Comparison of ENCODE assay signal across 10 cellular contexts in genomic region chr17:69047368-69048263, GRCh38. TPM values are rescaled to one million over a fixed set of nuclear protein-coding genes. Genes with fewer than 3 reads are reported as not detected.
DNase-seq lines count a peak whose midpoint lies in the region; ATAC-seq, FAIRE-seq and TF ChIP-seq lines count a peak whose summit lies in the region.
"Had no signal": no experiment of that assay in that cellular context is flagged by ENCODE, and none has a peak within 500 bp of the region (broad histone marks: within the 10 kb centered on the region; RNA-seq: fewer than 3 reads in every experiment).

No MANE protein-coding gene starts in this region.

- H3K4me2 ChIP-seq in astrocyte (ENCODE audit: low read length) (peak overlapping the region; percentile 64), smooth muscle cell (peak overlapping the region; percentile 41)

- H3K27me3 Mint-ChIP-seq in astrocyte (ENCODE audit: low read depth, unreplicated experiment): no peaks in the 10 kb centered on the region

- 36% methylated on average over 3 of the region's 3 CpGs for WGBS in smooth muscle cell (ENCODE audit: low lambda C conversion rate)

- no peak for FAIRE-seq in astrocyte (lab: Jason Lieb, UNC)
- FAIRE-seq: GM19239 had no signal

- no peak overlapping the region for H3K27ac ChIP-seq in HEK293 (ENCODE audit: extremely low read depth, low read depth, low read length)
- peak overlapping the region; percentile 50 for H3K27ac ChIP-seq in astrocyte (ENCODE audit: low read depth, low read length)
- peak overlapping the region; percentile 20 for H3K27ac ChIP-seq in smooth muscle cell (ENCODE audit: low read depth)

- H4K20me1 ChIP-seq in astrocyte (ENCODE audit: insufficient read depth, low read length) (no peaks in the 10 kb centered on the region), smooth muscle cell (ENCODE audit: low read depth) (no peaks in the 10 kb centered on the region)

- H3K79me2 ChIP-seq in astrocyte (ENCODE audit: insufficient read depth, low read length) (no peaks in the 10 kb centered on the region), smooth muscle cell (ENCODE audit: low read depth) (no peaks in the 10 kb centered on the region)

- H3K9me3 ChIP-seq in HEK293 (ENCODE audit: control insufficient read depth, insufficient read depth, low read depth, low read length): no peaks in the 10 kb centered on the region
- no peaks in the 10 kb centered on the region for H3K9me3 ChIP-seq in astrocyte (ENCODE audit: insufficient read depth, low read depth, low read length)
- H3K9me3 ChIP-seq in smooth muscle cell (replicated peaks; ENCODE audit: low read depth): no peaks in the 10 kb centered on the region
- H3K9me3 ChIP-seq: ascending aorta had no signal

- in situ Hi-C loops in G401 (cut with HindIII; ENCODE audit: low sequenced_read_pairs): no loop called here

- no peaks in the 10 kb centered on the region for H3K9me3 Mint-ChIP-seq in astrocyte (ENCODE audit: unreplicated experiment)

- no peak overlapping the region for H3K4me3 Mint-ChIP-seq in astrocyte (ENCODE audit: unreplicated experiment)

- peaks cover 15% of the 10 kb centered on the region for H3K4me1 Mint-ChIP-seq in astrocyte (ENCODE audit: low read depth, unreplicated experiment)

- peak overlapping the region; percentile 4 for H3K27ac Mint-ChIP-seq in astrocyte (ENCODE audit: unreplicated experiment)

- POLR2A ChIA-PET in HEK293 (lab: Yijun Ruan, JAX): no interaction called here

- H3K4me1 ChIP-seq in HEK293 (ENCODE audit: control insufficient read depth, insufficient read depth, low read length): no peaks in the 10 kb centered on the region
- H3K4me1 ChIP-seq in astrocyte (ENCODE audit: insufficient read depth, low read length): peaks cover 6% of the 10 kb centered on the region
- peaks cover 4% of the 10 kb centered on the region for H3K4me1 ChIP-seq in smooth muscle cell (ENCODE audit: low read depth)

- no peaks in the 10 kb centered on the region for H3K36me3 Mint-ChIP-seq in astrocyte (ENCODE audit: low read depth, unreplicated experiment)

- H3K36me3 ChIP-seq in HEK293 (ENCODE audit: control insufficient read depth in 2 of 2, insufficient read depth in 1 of 2, low read length in 2 of 2) (no peaks in the 10 kb centered on the region), astrocyte (ENCODE audit: insufficient read depth, low read length) (no peaks in the 10 kb centered on the region), smooth muscle cell (ENCODE audit: low read depth) (no peaks in the 10 kb centered on the region)
- H3K36me3 ChIP-seq: ascending aorta had no signal

- DNase-seq in astrocyte (ENCODE audit: low read depth): peak; percentile 89
- peak; percentile 4 for DNase-seq in hepatic stellate cell (ENCODE audit: low spot score)
- DNase-seq in smooth muscle cell (lab: John Stamatoyannopoulos, UW; ENCODE audit: unreplicated experiment): no peak
- DNase-seq in G401 (ENCODE audit: low spot score): no peak
- DNase-seq in activated CD8-positive, alpha-beta memory T cell treated with anti-CD3 and anti-CD28 coated beads for 24 hours: no peak
- no peak for DNase-seq in GM19238 (ENCODE audit: insufficient read length, low spot score)

- H3K27me3 ChIP-seq in astrocyte (ENCODE audit: insufficient read depth, low read length) (no peaks in the 10 kb centered on the region), smooth muscle cell (ENCODE audit: low read depth) (no peaks in the 10 kb centered on the region)
- H3K27me3 ChIP-seq: ascending aorta had no signal

- ATAC-seq in HG03025 (IDR thresholded peaks at IDR 0.05; ENCODE audit: low FRiP score, unreplicated experiment): no peak

- CTCF ChIA-PET in HEK293 (lab: Yijun Ruan, JAX): no interaction called here

- H3F3A ChIP-seq in smooth muscle cell (ENCODE audit: low read depth): no peaks in the 10 kb centered on the region

- H2AFZ ChIP-seq in astrocyte (ENCODE audit: low read depth, low read length): peak overlapping the region; percentile 35
- H2AFZ ChIP-seq in smooth muscle cell (ENCODE audit: low read depth): no peak overlapping the region

- H3K4me3 ChIP-seq in HEK293 (ENCODE audit: low read depth, low read length) (no peak overlapping the region), astrocyte (ENCODE audit: insufficient read depth, low read depth, low read length) (no peak overlapping the region), smooth muscle cell (no peak overlapping the region)
- H3K4me3 ChIP-seq: ascending aorta had no signal

- TF ChIP-seq CTCF in HEK293 (tag by site-specific recombination; IDR thresholded peaks at IDR 0.05): no peak
- TF ChIP-seq CTCF in astrocyte (IDR thresholded peaks at IDR 0.05; ENCODE audit: insufficient read depth, low read depth, low read length): no peak
- TF ChIP-seq CTCF in smooth muscle cell (IDR thresholded peaks at IDR 0.05; ENCODE audit: borderline replicate concordance, insufficient read depth, poor library complexity, severe bottlenecking): no peak

- H3K9ac ChIP-seq in astrocyte (ENCODE audit: low read length) (no peak overlapping the region), smooth muscle cell (ENCODE audit: low read depth) (no peak overlapping the region)

TF ChIP-seq in HEK293, 187 proteins besides CTCF, POLR2A, EP300 and RAD21 (continues in another document):
- TF ChIP-seq ZNF274 (IDR thresholded peaks at IDR 0.05; ENCODE audit: low read length) (no peak), ZNF274 (tag by site-specific recombination; IDR thresholded peaks at IDR 0.05; ENCODE audit: borderline replicate concordance) (no peak), ZNF37A (tag by site-specific recombination; IDR thresholded peaks at IDR 0.05) (no peak), ZNF626 (tag by site-specific recombination; IDR thresholded peaks at IDR 0.05) (no peak), BCL11A (tag by site-specific recombination; IDR thresholded peaks at IDR 0.05; ENCODE audit: low read depth) (no peak), BCL11B (tag by site-specific recombination; IDR thresholded peaks at IDR 0.05; ENCODE audit: low read depth) (no peak), YY1 (tag by site-specific recombination; IDR thresholded peaks at IDR 0.05) (no peak), ZBTB21 (tag by site-specific recombination; IDR thresholded peaks at IDR 0.05) (no peak), ZNF132 (tag by site-specific recombination; IDR thresholded peaks at IDR 0.05; ENCODE audit: borderline replicate concordance) (no peak), SCRT1 (tag by site-specific recombination; IDR thresholded peaks at IDR 0.05; ENCODE audit: borderline replicate concordance) (no peak), ZSCAN18 (tag by site-specific recombination; IDR thresholded peaks at IDR 0.05) (no peak), ZNF214 (tag by site-specific recombination; IDR thresholded peaks at IDR 0.05; ENCODE audit: borderline replicate concordance) (no peak)
- TF ChIP-seq, protein P1, sequence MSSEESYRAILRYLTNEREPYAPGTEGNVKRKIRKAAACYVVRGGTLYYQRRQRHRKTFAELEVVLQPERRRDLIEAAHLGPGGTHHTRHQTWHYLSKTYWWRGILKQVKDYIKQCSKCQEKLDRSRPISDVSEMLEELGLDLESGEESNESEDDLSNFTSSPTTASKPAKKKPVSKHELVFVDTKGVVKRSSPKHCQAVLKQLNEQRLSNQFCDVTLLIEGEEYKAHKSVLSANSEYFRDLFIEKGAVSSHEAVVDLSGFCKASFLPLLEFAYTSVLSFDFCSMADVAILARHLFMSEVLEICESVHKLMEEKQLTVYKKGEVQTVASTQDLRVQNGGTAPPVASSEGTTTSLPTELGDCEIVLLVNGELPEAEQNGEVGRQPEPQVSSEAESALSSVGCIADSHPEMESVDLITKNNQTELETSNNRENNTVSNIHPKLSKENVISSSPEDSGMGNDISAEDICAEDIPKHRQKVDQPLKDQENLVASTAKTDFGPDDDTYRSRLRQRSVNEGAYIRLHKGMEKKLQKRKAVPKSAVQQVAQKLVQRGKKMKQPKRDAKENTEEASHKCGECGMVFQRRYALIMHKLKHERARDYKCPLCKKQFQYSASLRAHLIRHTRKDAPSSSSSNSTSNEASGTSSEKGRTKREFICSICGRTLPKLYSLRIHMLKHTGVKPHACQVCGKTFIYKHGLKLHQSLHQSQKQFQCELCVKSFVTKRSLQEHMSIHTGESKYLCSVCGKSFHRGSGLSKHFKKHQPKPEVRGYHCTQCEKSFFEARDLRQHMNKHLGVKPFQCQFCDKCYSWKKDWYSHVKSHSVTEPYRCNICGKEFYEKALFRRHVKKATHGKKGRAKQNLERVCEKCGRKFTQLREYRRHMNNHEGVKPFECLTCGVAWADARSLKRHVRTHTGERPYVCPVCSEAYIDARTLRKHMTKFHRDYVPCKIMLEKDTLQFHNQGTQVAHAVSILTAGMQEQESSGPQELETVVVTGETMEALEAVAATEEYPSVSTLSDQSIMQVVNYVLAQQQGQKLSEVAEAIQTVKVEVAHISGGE (tag by site-specific recombination; conservative IDR thresholded peaks at IDR 0.05; ENCODE audit: low read depth): no peak
- TF ChIP-seq, protein P2, sequence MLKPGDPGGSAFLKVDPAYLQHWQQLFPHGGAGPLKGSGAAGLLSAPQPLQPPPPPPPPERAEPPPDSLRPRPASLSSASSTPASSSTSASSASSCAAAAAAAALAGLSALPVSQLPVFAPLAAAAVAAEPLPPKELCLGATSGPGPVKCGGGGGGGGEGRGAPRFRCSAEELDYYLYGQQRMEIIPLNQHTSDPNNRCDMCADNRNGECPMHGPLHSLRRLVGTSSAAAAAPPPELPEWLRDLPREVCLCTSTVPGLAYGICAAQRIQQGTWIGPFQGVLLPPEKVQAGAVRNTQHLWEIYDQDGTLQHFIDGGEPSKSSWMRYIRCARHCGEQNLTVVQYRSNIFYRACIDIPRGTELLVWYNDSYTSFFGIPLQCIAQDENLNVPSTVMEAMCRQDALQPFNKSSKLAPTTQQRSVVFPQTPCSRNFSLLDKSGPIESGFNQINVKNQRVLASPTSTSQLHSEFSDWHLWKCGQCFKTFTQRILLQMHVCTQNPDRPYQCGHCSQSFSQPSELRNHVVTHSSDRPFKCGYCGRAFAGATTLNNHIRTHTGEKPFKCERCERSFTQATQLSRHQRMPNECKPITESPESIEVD (tag by site-specific recombination; IDR thresholded peaks at IDR 0.05): peak; percentile 40; the same call in 1 of the 2 replicates

RNA-seq across cellular contexts. Expression of gene ABCA9, which starts 13.1 kb away (rescaled TPM):
- total RNA-seq in astrocyte: 0.16 TPM in 1 of 2 replicates, not detected in the other
- total RNA-seq in smooth muscle cell: 0.18 TPM in 1 of 2 replicates, not detected in the other
- polyA plus RNA-seq in smooth muscle cell: not detected in 2 replicates
- total RNA-seq in G401 (2014; rRNA removed; shearing (Covaris generic)): not detected in 2 replicates

Comparison
In these comparisons a context has a peak if more than half of its experiments do, and no peak if none do; other contexts are left out.
1. DNase-seq: peak in astrocyte (single experiment) and hepatic stellate cell (single experiment); none in smooth muscle cell (single experiment), G401 (single experiment), activated CD8-positive, alpha-beta memory T cell treated with anti-CD3 and anti-CD28 coated beads for 24 hours (single experiment) and GM19238 (single experiment).